13 cellular contexts compared by ENCODE assay signal in genomic region chr10:26627320-26627719, GRCh38.
DNase-seq lines count a peak whose midpoint lies in the region; ATAC-seq and TF ChIP-seq lines count a peak whose summit lies in the region.
"Had no signal": no experiment of that assay in that cellular context is flagged by ENCODE, and none has a peak within 500 bp of the region (broad histone marks: within the 10 kb centered on the region; RNA-seq: fewer than 3 reads in every experiment).

No MANE protein-coding gene starts in this region.

- no peaks in the 10 kb centered on the region for H3K4me1 ChIP-seq in A673 (ENCODE audit: insufficient read depth, low read length, poor library complexity, severe bottlenecking)
- H3K4me1 ChIP-seq in NT2/D1 (ENCODE audit: insufficient read depth, insufficient read length): no peaks in the 10 kb centered on the region
- H3K4me1 ChIP-seq in foreskin keratinocyte: no peaks in the 10 kb centered on the region

- no TSS peak for BruUV-seq in A673 (replicated peaks; lab: Mats Ljungman, UMichigan)

- H3K4me3 ChIP-seq in A673 (ENCODE audit: low read depth, low read length, poor library complexity, severe bottlenecking) (no peak overlapping the region), NT2/D1 (ENCODE audit: insufficient read length, low read depth) (no peak overlapping the region)
- H3K4me3 ChIP-seq: thoracic aorta had no signal

- H3K36me3 ChIP-seq in A673 (ENCODE audit: insufficient read depth, low read length, poor library complexity, severe bottlenecking): no peaks in the 10 kb centered on the region
- no peaks in the 10 kb centered on the region for H3K36me3 ChIP-seq in NT2/D1 (ENCODE audit: insufficient read depth, insufficient read length, low read length)
- H3K36me3 ChIP-seq: thoracic aorta had no signal

- CTCF ChIA-PET in A673 (lab: Charles Lee): no interaction called here

- H3K9ac ChIP-seq in NT2/D1 (ENCODE audit: insufficient read length, low read depth): no peak overlapping the region

- intact Hi-C loops in A673 (cut with micrococcal nuclease; ENCODE audit: unreplicated experiment): loop anchor here (5.0 kb wide), 1 partner anchor 690 kb away; no protein-coding TSS in a partner anchor

- TF ChIP-seq CTCF in A673 (conservative IDR thresholded peaks at IDR 0.05; ENCODE audit: low read depth, low read length) (0 out of 2 replicates have a peak, but pooled peaks have one; percentile 10), GM12873 (IDR thresholded peaks at IDR 0.05; ENCODE audit: insufficient read depth, low read depth, low read length, missing control alignments) (peak; percentile 9), foreskin keratinocyte (conservative IDR thresholded peaks at IDR 0.05) (peak; percentile 23), GM10266 (IDR thresholded peaks at IDR 0.05; ENCODE audit: control insufficient read depth, insufficient read depth, low read depth, missing control alignments) (no peak)

- ATAC-seq in foreskin keratinocyte (peak; percentile 53), HG02981 (IDR thresholded peaks at IDR 0.05; ENCODE audit: unreplicated experiment) (no peak), HG03175 (IDR thresholded peaks at IDR 0.05; ENCODE audit: unreplicated experiment) (no peak), GM21825 (IDR thresholded peaks at IDR 0.05; ENCODE audit: unreplicated experiment) (no peak)

- POLR2A ChIA-PET in A673 (lab: Charles Lee; ENCODE audit: low non-redundant PET): no interaction called here

- H3K27ac ChIP-seq in A673 (ENCODE audit: low read depth, low read length, poor library complexity, severe bottlenecking) (no peak overlapping the region), foreskin keratinocyte (no peak overlapping the region)
- H3K27ac ChIP-seq: thoracic aorta had no signal

- H3K27me3 ChIP-seq in A673 (replicated peaks; ENCODE audit: insufficient read depth, low read depth, low read length, poor library complexity) (no peaks in the 10 kb centered on the region), NT2/D1 (ENCODE audit: insufficient read depth, insufficient read length) (peaks cover 3% of the 10 kb centered on the region), foreskin keratinocyte (peaks cover 5% of the 10 kb centered on the region)

- H3K9me3 ChIP-seq in A673 (ENCODE audit: low read depth, low read length, poor library complexity, severe bottlenecking) (no peaks in the 10 kb centered on the region), NT2/D1 (ENCODE audit: insufficient read depth, low read length) (no peaks in the 10 kb centered on the region)
- H3K9me3 ChIP-seq: thoracic aorta had no signal

- peak; percentile 17 for DNase-seq in A673 (ENCODE audit: low spot score)
- DNase-seq in NT2/D1 (ENCODE audit: low read depth, low spot score): peak; percentile 25
- DNase-seq in foreskin keratinocyte: no peak
- no peak for DNase-seq in GM10266 (ENCODE audit: extremely low spot score)
- DNase-seq: CD4-positive, CD25-positive, alpha-beta regulatory T cell; effector CD8-positive, alpha-beta T cell; hippocampal formation; NCI-H146 had no signal

Comparison
In these comparisons a context has a peak if more than half of its experiments do, and no peak if none do; other contexts are left out.
1. DNase-seq: peak in A673 (single experiment) and NT2/D1 (single experiment); none in foreskin keratinocyte (0 of 2) and GM10266 (single experiment).